Comparison of ENCODE assay signal across 13 cellular contexts in the genomic region with DNA sequence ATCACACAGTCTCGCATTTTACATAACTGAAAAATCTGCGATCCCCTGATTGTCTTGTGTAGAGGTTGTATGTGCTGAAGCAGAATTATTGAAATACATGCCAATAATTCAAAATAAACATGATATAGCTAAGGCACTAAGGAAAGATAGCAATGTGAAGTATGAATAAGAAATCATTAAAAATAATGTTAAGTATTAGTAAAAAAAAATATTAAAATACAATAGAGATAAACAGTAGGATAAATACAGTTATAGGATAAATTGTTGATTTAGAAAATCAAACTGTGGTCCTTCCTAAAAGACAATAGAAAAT.
DNase-seq lines count a peak whose midpoint lies in the region; ATAC-seq and TF ChIP-seq lines count a peak whose summit lies in the region.
"Had no signal": no experiment of that assay in that cellular context is flagged by ENCODE, and none has a peak within 500 bp of the region (broad histone marks: within the 10 kb centered on the region; RNA-seq: fewer than 3 reads in every experiment).

No MANE protein-coding gene starts in this region.

- no peaks in the 10 kb centered on the region for H3K79me2 ChIP-seq in smooth muscle cell (ENCODE audit: low read depth)

- no peak for DNase-seq in activated naive CD4-positive, alpha-beta T cell treated with anti-CD3 and anti-CD28 coated beads, Interleukin-2, amount 50 U/mL, for 16 hours
- no peak for DNase-seq in RWPE2 (ENCODE audit: low spot score)
- DNase-seq in foreskin keratinocyte = no peak
- no peak for DNase-seq in smooth muscle cell (lab: John Stamatoyannopoulos, UW; ENCODE audit: unreplicated experiment)
- no peak for DNase-seq in DMS153 (lab: John Stamatoyannopoulos, UW)
- DNase-seq in MG63 = no peak
- no peak for DNase-seq in activated T-cell treated with anti-CD3 and anti-CD28 coated beads for 4 hours

- no peak overlapping the region for H3K9ac ChIP-seq in smooth muscle cell (ENCODE audit: low read depth)
- H3K9ac ChIP-seq: BLaER1 had no signal

- H3K4me1 ChIP-seq in RWPE2 (ENCODE audit: insufficient read depth, poor library complexity, severe bottlenecking) (no peaks in the 10 kb centered on the region), foreskin keratinocyte (no peaks in the 10 kb centered on the region), smooth muscle cell (ENCODE audit: low read depth) (peaks cover 27% of the 10 kb centered on the region)
- H3K4me1 ChIP-seq: BLaER1, colonic mucosa had no signal

- H3K27me3 Mint-ChIP-seq in activated naive CD4-positive, alpha-beta T cell treated with anti-CD3 and anti-CD28 coated beads, Interleukin-2, amount 50 U/mL, for 24 hours = no peaks in the 10 kb centered on the region
- H3K27me3 Mint-ChIP-seq: IgD-negative memory B cell had no signal

- peak overlapping the region; percentile 2 for H3K27ac Mint-ChIP-seq in activated naive CD4-positive, alpha-beta T cell treated with anti-CD3 and anti-CD28 coated beads, Interleukin-2, amount 50 U/mL, for 24 hours

- peaks cover 10% of the 10 kb centered on the region for H3K4me1 Mint-ChIP-seq in activated naive CD4-positive, alpha-beta T cell treated with anti-CD3 and anti-CD28 coated beads, Interleukin-2, amount 50 U/mL, for 24 hours

- H3K36me3 ChIP-seq in RWPE2 (ENCODE audit: low read depth) = no peaks in the 10 kb centered on the region
- no peaks in the 10 kb centered on the region for H3K36me3 ChIP-seq in smooth muscle cell (ENCODE audit: low read depth)
- H3K36me3 ChIP-seq in MG63 = no peaks in the 10 kb centered on the region
- H3K36me3 ChIP-seq: BLaER1, colonic mucosa, vagina, WERI-Rb-1 had no signal

- no peaks in the 10 kb centered on the region for H3K9me3 Mint-ChIP-seq in activated naive CD4-positive, alpha-beta T cell treated with anti-CD3 and anti-CD28 coated beads, Interleukin-2, amount 50 U/mL, for 24 hours
- H3K9me3 Mint-ChIP-seq: IgD-negative memory B cell had no signal

- H3K27me3 ChIP-seq in RWPE2 (ENCODE audit: insufficient read depth, poor library complexity, severe bottlenecking) = no peaks in the 10 kb centered on the region
- no peaks in the 10 kb centered on the region for H3K27me3 ChIP-seq in foreskin keratinocyte
- no peaks in the 10 kb centered on the region for H3K27me3 ChIP-seq in smooth muscle cell (ENCODE audit: low read depth)
- H3K27me3 ChIP-seq in MG63 = no peaks in the 10 kb centered on the region
- H3K27me3 ChIP-seq: BLaER1, colonic mucosa, vagina had no signal

- H3K4me3 ChIP-seq in RWPE2 (ENCODE audit: severe bottlenecking) (no peak overlapping the region), smooth muscle cell (no peak overlapping the region), MG63 (no peak overlapping the region)
- H3K4me3 ChIP-seq: BLaER1, colonic mucosa, vagina had no signal

- ATAC-seq in RWPE2 (ENCODE audit: low read depth) = no peak
- peak; percentile 13 for ATAC-seq in foreskin keratinocyte

- H2AFZ ChIP-seq in smooth muscle cell (ENCODE audit: low read depth) = no peak overlapping the region

- H4K20me1 ChIP-seq in smooth muscle cell (ENCODE audit: low read depth) = no peaks in the 10 kb centered on the region
- H4K20me1 ChIP-seq: BLaER1 had no signal

- no peak overlapping the region for H3K4me3 Mint-ChIP-seq in activated naive CD4-positive, alpha-beta T cell treated with anti-CD3 and anti-CD28 coated beads, Interleukin-2, amount 50 U/mL, for 24 hours

- 17% methylated on average over 2 of the region's 2 CpGs for WGBS in smooth muscle cell (ENCODE audit: low lambda C conversion rate)

- TF ChIP-seq CTCF in RWPE2 (IDR thresholded peaks at IDR 0.05; ENCODE audit: poor library complexity, severe bottlenecking) (peak; percentile 93), foreskin keratinocyte (conservative IDR thresholded peaks at IDR 0.05) (no peak), smooth muscle cell (IDR thresholded peaks at IDR 0.05; ENCODE audit: borderline replicate concordance, insufficient read depth, poor library complexity, severe bottlenecking) (no peak)

- H3K9me3 ChIP-seq in RWPE2 (ENCODE audit: severe bottlenecking) = no peaks in the 10 kb centered on the region
- H3K9me3 ChIP-seq in smooth muscle cell (replicated peaks; ENCODE audit: low read depth) = no peaks in the 10 kb centered on the region
- H3K9me3 ChIP-seq in MG63 = no peaks in the 10 kb centered on the region
- H3K9me3 ChIP-seq: BLaER1, colonic mucosa, vagina had no signal

- peak overlapping the region; percentile 78 for H3K4me2 ChIP-seq in smooth muscle cell
- H3K4me2 ChIP-seq: BLaER1 had no signal

- no peaks in the 10 kb centered on the region for H3F3A ChIP-seq in smooth muscle cell (ENCODE audit: low read depth)

- no peaks in the 10 kb centered on the region for H3K36me3 Mint-ChIP-seq in activated naive CD4-positive, alpha-beta T cell treated with anti-CD3 and anti-CD28 coated beads, Interleukin-2, amount 50 U/mL, for 24 hours

- H3K27ac ChIP-seq in RWPE2 (ENCODE audit: poor library complexity, severe bottlenecking) (no peak overlapping the region), foreskin keratinocyte (no peak overlapping the region), smooth muscle cell (ENCODE audit: low read depth) (no peak overlapping the region)
- H3K27ac ChIP-seq: BLaER1, colonic mucosa, vagina, WERI-Rb-1 had no signal
